8 cellular contexts compared by ENCODE assay signal in genomic region chr15:71295242-71296031, GRCh38.
DNase-seq lines count a peak whose midpoint lies in the region; ATAC-seq and TF ChIP-seq lines count a peak whose summit lies in the region.

No MANE protein-coding gene starts in this region.

- H3K9me3 Mint-ChIP-seq in progenitor cell of endocrine pancreas (ENCODE audit: low read depth), result peaks cover 4% of the 10 kb centered on the region

- peaks cover 16% of the 10 kb centered on the region for H3K27me3 Mint-ChIP-seq in progenitor cell of endocrine pancreas

- ATAC-seq in HG02870 (IDR thresholded peaks at IDR 0.05; ENCODE audit: unreplicated experiment) (no peak), HG03460 (IDR thresholded peaks at IDR 0.05; ENCODE audit: unreplicated experiment) (no peak)

- H3K9me3 ChIP-seq in PC-9 (ENCODE audit: insufficient read depth, low read depth), result no peaks in the 10 kb centered on the region; the same call in 1 of the 2 replicates
- no peaks in the 10 kb centered on the region for H3K9me3 ChIP-seq in skeletal muscle satellite cell (replicated peaks; ENCODE audit: low read length)

- H3K4me2 ChIP-seq in PC-9, result peak overlapping the region; percentile 72
- peak overlapping the region; percentile 70 for H3K4me2 ChIP-seq in skeletal muscle satellite cell (ENCODE audit: low read length)

- no peaks in the 10 kb centered on the region for H3K9me2 ChIP-seq in PC-9 (ENCODE audit: insufficient read depth)

- CTCF ChIA-PET in PC-9 (lab: Charles Lee), result no interaction called here

- POLR2A ChIA-PET in PC-9 (lab: Charles Lee; ENCODE audit: unreplicated experiment), result interaction anchor here (0.6 to 1.0 kb wide), 5 partner anchors 43 to 1814 kb away, joined by 3 to 12 read pairs (median 6); partner anchors contain the start of gene HEXA

- H3K4me3 ChIP-seq in PC-9 (no peak overlapping the region), skeletal muscle satellite cell (ENCODE audit: low read length) (peak overlapping the region; percentile 33)

- H3K36me3 Mint-ChIP-seq in progenitor cell of endocrine pancreas (ENCODE audit: insufficient read depth), result no peaks in the 10 kb centered on the region

- intact Hi-C loops in PC-9 (cut with micrococcal nuclease; ENCODE audit: unreplicated experiment), result loop anchor here (1.0 to 5.0 kb wide), 12 partner anchors 16 to 788 kb away; no protein-coding TSS in a partner anchor

- TSS peak; percentile 56 for BruUV-seq in PC-9 (replicated peaks; lab: Mats Ljungman, UMichigan)

- H3K4me1 ChIP-seq in PC-9 (replicated peaks; ENCODE audit: insufficient read depth) (peaks cover 70% of the 10 kb centered on the region), skeletal muscle satellite cell (ENCODE audit: control insufficient read depth, insufficient read depth, low read length) (peaks cover 44% of the 10 kb centered on the region)

- no peaks in the 10 kb centered on the region for H3K4me1 Mint-ChIP-seq in progenitor cell of endocrine pancreas (ENCODE audit: low read depth)

- no peak overlapping the region for H3K4me3 Mint-ChIP-seq in progenitor cell of endocrine pancreas (ENCODE audit: low read depth)

- no peak for TF ChIP-seq CTCF in PC-9 (conservative IDR thresholded peaks at IDR 0.05)
- TF ChIP-seq CTCF in progenitor cell of endocrine pancreas (IDR thresholded peaks at IDR 0.05; ENCODE audit: unreplicated experiment), result no peak

- peaks cover 60% of the 10 kb centered on the region for H3F3A ChIP-seq in PC-9 (ENCODE audit: insufficient read depth, low read depth)

- H3K36me3 ChIP-seq in PC-9 (ENCODE audit: low read depth) (peaks cover 7% of the 10 kb centered on the region; the same call in 1 of the 2 replicates), skeletal muscle satellite cell (ENCODE audit: insufficient read depth, low read length) (no peaks in the 10 kb centered on the region)

- H2AFZ ChIP-seq in PC-9, result no peak overlapping the region

- H4K20me1 ChIP-seq in PC-9 (ENCODE audit: insufficient read depth), result no peaks in the 10 kb centered on the region

- H3K27ac ChIP-seq in PC-9, result peak overlapping the region; percentile 100

- no peak overlapping the region for H3K27ac Mint-ChIP-seq in progenitor cell of endocrine pancreas

- peaks cover 41% of the 10 kb centered on the region for H3K79me2 ChIP-seq in PC-9 (ENCODE audit: low read depth)

- peak; percentile 99 for DNase-seq in GM04503 (ENCODE audit: low read depth)
- peak; percentile 68 to 99 for DNase-seq in PC-9
- peak; percentile 98 for DNase-seq in fibroblast of gingiva (ENCODE audit: low read depth)
- DNase-seq in progenitor cell of endocrine pancreas (ENCODE audit: low spot score, unreplicated experiment), result no peak
- DNase-seq in globus pallidus (ENCODE audit: low spot score), result no peak

- H3K27me3 ChIP-seq in PC-9 (ENCODE audit: insufficient read depth, low read depth), result no peaks in the 10 kb centered on the region
- H3K27me3 ChIP-seq in skeletal muscle satellite cell (ENCODE audit: control insufficient read depth, insufficient read depth, low read length), result no peaks in the 10 kb centered on the region

- H3K9ac ChIP-seq in skeletal muscle satellite cell (ENCODE audit: low read depth, low read length), result peak overlapping the region; percentile 85

Comparison
In these comparisons a context has a peak if more than half of its experiments do, and no peak if none do; other contexts are left out.
1. DNase-seq: peak in GM04503 (single experiment), PC-9 (2 of 2) and fibroblast of gingiva (single experiment); none in progenitor cell of endocrine pancreas (single experiment) and globus pallidus (single experiment).